In the genomic region with DNA sequence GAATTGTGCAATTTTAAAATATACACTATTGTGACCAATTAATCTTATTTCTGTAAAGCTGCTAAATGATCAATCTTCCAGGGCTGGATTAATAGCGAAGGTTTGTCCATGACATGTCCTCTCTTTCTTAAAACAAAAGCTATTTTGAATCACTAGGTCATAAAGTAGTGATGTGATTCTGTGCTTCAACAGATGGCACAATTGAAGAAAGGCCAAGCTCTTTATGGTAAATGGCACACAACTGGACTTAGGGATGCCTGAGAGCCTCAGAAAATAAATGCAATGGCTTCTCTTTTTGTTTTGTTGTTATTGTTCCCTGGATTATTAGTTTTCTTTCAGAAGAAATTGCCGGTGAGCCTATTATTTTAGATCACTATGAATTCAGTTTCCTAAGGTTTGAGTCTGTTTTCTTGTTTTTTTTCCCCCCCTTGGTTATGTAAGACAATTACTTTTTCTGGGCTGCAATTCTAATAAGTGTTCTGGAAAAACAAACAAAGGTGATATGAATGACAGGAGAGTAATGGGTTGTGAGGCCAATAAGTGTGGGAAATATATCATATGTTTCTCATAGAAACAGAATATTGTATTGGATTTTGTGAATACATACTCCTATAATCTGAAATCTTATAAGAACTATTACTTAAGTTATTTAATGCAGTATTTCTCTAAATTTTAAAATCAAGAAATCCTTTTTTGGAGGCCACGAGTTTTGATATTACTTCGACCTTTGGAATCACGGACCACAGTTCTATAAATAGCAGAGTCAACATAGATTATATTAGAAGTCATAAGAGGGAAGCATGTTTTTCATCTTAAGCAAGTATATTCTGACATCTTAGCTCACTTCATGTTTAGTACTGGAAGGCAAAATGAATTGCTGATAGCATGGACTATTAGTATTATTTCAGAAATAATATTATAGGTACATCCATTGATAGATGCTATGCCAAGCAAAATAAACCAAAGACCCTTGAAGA, we compare ENCODE assay signal across 22 cellular contexts. TPM values are rescaled to one million over a fixed set of nuclear protein-coding genes. Genes with fewer than 3 reads are reported as not detected.
DNase-seq lines count a peak whose midpoint lies in the region; ATAC-seq, FAIRE-seq and TF ChIP-seq lines count a peak whose summit lies in the region.
"Had no signal": no experiment of that assay in that cellular context is flagged by ENCODE, and none has a peak within 500 bp of the region (broad histone marks: within the 10 kb centered on the region; RNA-seq: fewer than 3 reads in every experiment).

No MANE protein-coding gene starts in this region.

- peaks cover 50% of the 10 kb centered on the region for H3K4me1 ChIP-seq in body of pancreas
- H3K4me1 ChIP-seq: A549; BLaER1 treated with 17β-estradiol and CSF1 and Interleukin-3, amounts not matched to agents 10 nM and 100 nM; Caco-2 had no signal

- H3K36me3 ChIP-seq in body of pancreas (replicated peaks in 1 of 2; ENCODE audit: insufficient read depth in 1 of 2, low read depth in 2 of 2) = no peaks in the 10 kb centered on the region
- H3K36me3 ChIP-seq: BLaER1 treated with 17β-estradiol and CSF1 and Interleukin-3, amounts not matched to agents 10 nM and 100 nM had no signal

- ATAC-seq in body of pancreas (peak; percentile 93), HG02798 (IDR thresholded peaks at IDR 0.05; ENCODE audit: poor library complexity, unreplicated experiment) (no peak)
- ATAC-seq: A549; CD8-positive, alpha-beta T cell had no signal

- H3K27me3 ChIP-seq in body of pancreas (no peaks in the 10 kb centered on the region), dorsolateral prefrontal cortex (no peaks in the 10 kb centered on the region)
- H3K27me3 ChIP-seq: BLaER1 treated with 17β-estradiol and CSF1 and Interleukin-3, amounts not matched to agents 10 nM and 100 nM had no signal

- peak overlapping the region; percentile 73 to 88 (median 82) for H3K27ac ChIP-seq in body of pancreas
- peak overlapping the region in 12 of 59 donors; percentile 1 to 45 (median 16) for H3K27ac ChIP-seq in dorsolateral prefrontal cortex
- H3K27ac ChIP-seq: A549; BLaER1 treated with 17β-estradiol and CSF1 and Interleukin-3, amounts not matched to agents 10 nM and 100 nM; C4-2B had no signal

- H3K4me3 ChIP-seq in body of pancreas (no peak overlapping the region), dorsolateral prefrontal cortex (no peak overlapping the region)
- H3K4me3 ChIP-seq: A549; BLaER1 treated with 17β-estradiol and CSF1 and Interleukin-3, amounts not matched to agents 10 nM and 100 nM had no signal

- intact Hi-C loops in body of pancreas (cut with DNase I) (no loop called here), dorsolateral prefrontal cortex (cut with DNase I) (no loop called here)

- peak; percentile 56 for FAIRE-seq in islet of Langerhans (lab: Jason Lieb, UNC)
- FAIRE-seq: A549, D721Med, G401.6, GM12891, GM19239 had no signal

- 28 to 31% methylated on average over 5 of the region's 5 CpGs for WGBS in body of pancreas, 2 donors

- TF ChIP-seq CTCF in body of pancreas (IDR thresholded peaks at IDR 0.05) (no peak), dorsolateral prefrontal cortex (IDR thresholded peaks at IDR 0.05 in 54 of 56, conservative IDR thresholded peaks at IDR 0.05 in 2 of 56; ENCODE audit: low read depth in 1 of 56, partially characterized antibody in 56 of 56) (no peak)

- peak in 1 of 3 donors; percentile 5 for TF ChIP-seq POLR2A in body of pancreas (IDR thresholded peaks at IDR 0.05)

- H3K9me3 ChIP-seq in body of pancreas = no peaks in the 10 kb centered on the region
- H3K9me3 ChIP-seq: A549; BLaER1 treated with 17β-estradiol and CSF1 and Interleukin-3, amounts not matched to agents 10 nM and 100 nM; Caco-2 had no signal

- peak; percentile 0 for DNase-seq in DMS53 (lab: John Stamatoyannopoulos, UW)
- no peak for DNase-seq in DMS53 treated with DMSO at 0.1 percent for 48 hours (lab: John Stamatoyannopoulos, UW; ENCODE audit: unreplicated experiment)
- peak in 1 of 4 donors; percentile 20 for DNase-seq in body of pancreas
- DNase-seq in epidermal melanocyte (ENCODE audit: insufficient read length, low spot score) = no peak
- DNase-seq in dorsolateral prefrontal cortex = no peak
- DNase-seq: AML-193; Caco-2; Calu3; CD4-positive, alpha-beta T cell; CD8-positive, alpha-beta T cell; DMS79 treated with DMSO at 0.1 percent for 48 hours; GF-D8 had no signal

RNA-seq across cellular contexts. Expression of a gene that starts 16.8 kb away (rescaled TPM):
- total RNA-seq in body of pancreas (1 to 10 TPM in 1 of 2 donors, under 1 TPM in 1; 0.52 to 1.6 TPM), dorsolateral prefrontal cortex (10 to 100 TPM; 24.5 to 76.6 (median 58.5) TPM)
- total RNA-seq: B cell; Caco-2; Calu3; CD4-positive, alpha-beta T cell; CD8-positive, alpha-beta T cell had no signal

Comparison
In these comparisons a context has a peak if more than half of its experiments do, and no peak if none do; other contexts are left out.
1. RNA of a gene that starts 16.8 kb away (total RNA-seq): 24.5 to 76.6 TPM in dorsolateral prefrontal cortex; 0.52 to 1.6 TPM in body of pancreas; every median in the first group is over 4 times any median in the second.